In the genomic region with DNA sequence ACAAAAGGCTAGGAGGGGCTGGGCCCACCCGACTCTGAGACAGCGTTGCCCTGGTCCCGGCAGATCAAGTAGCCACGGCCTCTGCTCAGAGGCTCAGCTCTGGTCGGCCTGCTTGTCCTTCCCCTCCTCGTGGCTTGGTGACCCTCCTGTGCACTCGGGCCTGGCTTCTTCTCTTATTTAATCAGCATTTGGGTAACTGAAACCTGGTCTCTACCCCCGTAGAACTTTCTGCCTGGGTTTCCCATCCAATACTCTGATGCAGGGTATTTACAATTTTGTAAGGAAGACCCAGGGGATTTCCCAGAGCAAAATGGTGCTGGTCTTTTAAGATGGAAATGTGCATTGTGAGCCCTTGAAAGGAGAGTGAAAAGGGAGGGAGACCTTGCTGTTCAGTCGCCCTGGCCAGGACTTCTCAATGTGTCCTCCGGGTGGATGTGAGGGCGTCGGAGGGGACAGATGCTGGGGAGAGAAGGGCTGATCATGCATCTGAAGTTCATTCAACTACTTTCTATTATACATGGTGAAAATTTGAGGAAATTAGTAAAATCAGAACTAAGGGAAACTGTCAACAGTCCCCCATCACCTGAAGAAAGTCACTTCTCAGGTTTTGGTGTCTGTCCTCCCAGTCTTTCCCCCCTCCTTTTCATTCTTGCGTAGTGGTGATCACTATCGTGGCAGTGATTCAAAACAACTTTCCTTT, we compare ENCODE assay signal across 16 cellular contexts. TPM values are rescaled to one million over a fixed set of nuclear protein-coding genes. Genes with fewer than 3 reads are reported as not detected.
DNase-seq lines count a peak whose midpoint lies in the region; ATAC-seq and TF ChIP-seq lines count a peak whose summit lies in the region.
"Had no signal": no experiment of that assay in that cellular context is flagged by ENCODE, and none has a peak within 500 bp of the region (broad histone marks: within the 10 kb centered on the region; RNA-seq: fewer than 3 reads in every experiment).

No MANE protein-coding gene starts in this region.

- no peaks in the 10 kb centered on the region for H3K9me2 ChIP-seq in MM.1S (replicated peaks; ENCODE audit: insufficient read depth, low read length)

- H3K9me3 ChIP-seq in MM.1S (replicated peaks; ENCODE audit: insufficient read depth, low read length), result no peaks in the 10 kb centered on the region
- H3K9me3 ChIP-seq: adrenal gland, gastrocnemius medialis had no signal

- H3K79me2 ChIP-seq in MM.1S (ENCODE audit: low read length), result no peaks in the 10 kb centered on the region

- TF ChIP-seq CTCF in MM.1S (IDR thresholded peaks at IDR 0.05; ENCODE audit: low read length), result no peak

- peaks cover 15% of the 10 kb centered on the region for H3K9me3 Mint-ChIP-seq in activated CD8-positive, alpha-beta memory T cell treated with anti-CD3 and anti-CD28 coated beads, Interleukin-2, amount 10 ng/mL, durations not matched to agents 7 days and 5 days (ENCODE audit: low read depth)
- H3K9me3 Mint-ChIP-seq in activated naive CD8-positive, alpha-beta T cell treated with anti-CD3 and anti-CD28 coated beads, Interleukin-2, amount 50 U/mL, for 24 hours, result peaks cover 13% of the 10 kb centered on the region
- H3K9me3 Mint-ChIP-seq in stimulated activated effector memory CD8-positive, alpha-beta T cell treated with anti-CD3 and anti-CD28 coated beads, Interleukin-12 subunit alpha, Interleukin-12 subunit beta, amount 100 ng/mL, for 72 hours, result peaks cover 7% of the 10 kb centered on the region

- no peak for ATAC-seq in activated CD8-positive, alpha-beta memory T cell treated with anti-CD3 and anti-CD28 coated beads, Interleukin-2, amount 10 ng/mL, durations not matched to agents 7 days and 5 days
- ATAC-seq in HG02870 (IDR thresholded peaks at IDR 0.05; ENCODE audit: unreplicated experiment), result peak; percentile 38
- peak; percentile 22 for ATAC-seq in activated naive CD8-positive, alpha-beta T cell treated with anti-CD3 and anti-CD28 coated beads, Interleukin-2, amount 50 U/mL, for 24 hours
- ATAC-seq in stimulated activated effector memory CD8-positive, alpha-beta T cell treated with anti-CD3 and anti-CD28 coated beads, Interleukin-12 subunit alpha, Interleukin-12 subunit beta, amount 100 ng/mL, for 72 hours, result peak; percentile 43
- ATAC-seq: gastrocnemius medialis, HCT116 had no signal

- no peak overlapping the region for H2AFZ ChIP-seq in MM.1S (ENCODE audit: low read length)

- no peak overlapping the region for H3K4me2 ChIP-seq in MM.1S (ENCODE audit: low read depth, low read length)

- H3K36me3 ChIP-seq in MM.1S (replicated peaks; ENCODE audit: insufficient read depth, low read length), result no peaks in the 10 kb centered on the region
- H3K36me3 ChIP-seq: adrenal gland, gastrocnemius medialis had no signal

- H3F3A ChIP-seq in MM.1S (ENCODE audit: insufficient read depth, low read length), result no peaks in the 10 kb centered on the region; the same call in 1 of the 2 replicates

- H3K4me3 Mint-ChIP-seq in activated CD8-positive, alpha-beta memory T cell treated with anti-CD3 and anti-CD28 coated beads, Interleukin-2, amount 10 ng/mL, durations not matched to agents 7 days and 5 days, result no peak overlapping the region
- H3K4me3 Mint-ChIP-seq in activated naive CD8-positive, alpha-beta T cell treated with anti-CD3 and anti-CD28 coated beads, Interleukin-2, amount 50 U/mL, for 24 hours, result peak overlapping the region; percentile 18
- peak overlapping the region; percentile 56 for H3K4me3 Mint-ChIP-seq in stimulated activated effector memory CD8-positive, alpha-beta T cell treated with anti-CD3 and anti-CD28 coated beads, Interleukin-12 subunit alpha, Interleukin-12 subunit beta, amount 100 ng/mL, for 72 hours

- DNase-seq in activated CD8-positive, alpha-beta memory T cell treated with anti-CD3 and anti-CD28 coated beads, Interleukin-2, amount 10 ng/mL, durations not matched to agents 7 days and 5 days, result no peak
- no peak for DNase-seq in activated CD8-positive, alpha-beta memory T cell treated with anti-CD3 and anti-CD28 coated beads for 24 hours
- no peak for DNase-seq in activated naive CD8-positive, alpha-beta T cell treated with anti-CD3 and anti-CD28 coated beads, Interleukin-2, amount 50 U/mL, for 24 hours
- DNase-seq in stimulated activated effector memory CD8-positive, alpha-beta T cell treated with anti-CD3 and anti-CD28 coated beads, Interleukin-12 subunit alpha, Interleukin-12 subunit beta, amount 100 ng/mL, for 72 hours (ENCODE audit: low spot score in 2 of 2), result no peak
- no peak for DNase-seq in MM.1S
- DNase-seq in retina, result no peak
- no peak for DNase-seq in UCSD-AML1 (lab: John Stamatoyannopoulos, UW; ENCODE audit: unreplicated experiment)
- DNase-seq: adrenal gland; DMS79 treated with DMSO at 0.1 percent for 48 hours; gastrocnemius medialis; NCI-H524 treated with DMSO at 0.1 percent for 48 hours; SHP77; stimulated activated CD4-positive, alpha-beta T cell treated with anti-CD3 and anti-CD28 coated beads, Interleukin-4, amount 100 ng/mL, for 24 hours; substantia nigra had no signal

- no peaks in the 10 kb centered on the region for H3K27me3 ChIP-seq in MM.1S (replicated peaks; ENCODE audit: insufficient read depth, low read length)
- H3K27me3 ChIP-seq: gastrocnemius medialis had no signal

- H3K27ac Mint-ChIP-seq in activated CD8-positive, alpha-beta memory T cell treated with anti-CD3 and anti-CD28 coated beads, Interleukin-2, amount 10 ng/mL, durations not matched to agents 7 days and 5 days, result peak overlapping the region; percentile 48
- peak overlapping the region; percentile 72 for H3K27ac Mint-ChIP-seq in activated naive CD8-positive, alpha-beta T cell treated with anti-CD3 and anti-CD28 coated beads, Interleukin-2, amount 50 U/mL, for 24 hours
- H3K27ac Mint-ChIP-seq in stimulated activated effector memory CD8-positive, alpha-beta T cell treated with anti-CD3 and anti-CD28 coated beads, Interleukin-12 subunit alpha, Interleukin-12 subunit beta, amount 100 ng/mL, for 72 hours, result peak overlapping the region; percentile 83

- H3K4me3 ChIP-seq in MM.1S (ENCODE audit: low read length), result no peak overlapping the region
- H3K4me3 ChIP-seq: adrenal gland, gastrocnemius medialis had no signal

- H3K36me3 Mint-ChIP-seq in activated CD8-positive, alpha-beta memory T cell treated with anti-CD3 and anti-CD28 coated beads, Interleukin-2, amount 10 ng/mL, durations not matched to agents 7 days and 5 days, result peaks cover 52% of the 10 kb centered on the region
- peaks cover 23% of the 10 kb centered on the region for H3K36me3 Mint-ChIP-seq in activated naive CD8-positive, alpha-beta T cell treated with anti-CD3 and anti-CD28 coated beads, Interleukin-2, amount 50 U/mL, for 24 hours (ENCODE audit: low read depth)
- peaks cover 6% of the 10 kb centered on the region for H3K36me3 Mint-ChIP-seq in stimulated activated effector memory CD8-positive, alpha-beta T cell treated with anti-CD3 and anti-CD28 coated beads, Interleukin-12 subunit alpha, Interleukin-12 subunit beta, amount 100 ng/mL, for 72 hours

- H3K27ac ChIP-seq in MM.1S (ENCODE audit: low read length), result no peak overlapping the region
- H3K27ac ChIP-seq: adrenal gland, gastrocnemius medialis had no signal

- peaks cover 18% of the 10 kb centered on the region; the same call in 1 of the 2 replicates for H3K4me1 ChIP-seq in MM.1S (ENCODE audit: low read length)
- H3K4me1 ChIP-seq: adrenal gland, gastrocnemius medialis had no signal

- H4K20me1 ChIP-seq in MM.1S (ENCODE audit: insufficient read depth, low read length), result no peaks in the 10 kb centered on the region

- H3K9ac ChIP-seq in MM.1S (ENCODE audit: low read length), result no peak overlapping the region

- CTCF ChIA-PET in activated CD8-positive, alpha-beta memory T cell treated with anti-CD3 and anti-CD28 coated beads, Interleukin-2, amount 10 ng/mL, durations not matched to agents 7 days and 5 days (lab: Charles Lee), result interaction anchor here (3.4 to 3.7 kb wide), 2 partner anchors 18 to 39 kb away, joined by 10 to 20 read pairs; partner anchors contain the start of gene ACKR3

- peaks cover 84% of the 10 kb centered on the region for H3K4me1 Mint-ChIP-seq in activated CD8-positive, alpha-beta memory T cell treated with anti-CD3 and anti-CD28 coated beads, Interleukin-2, amount 10 ng/mL, durations not matched to agents 7 days and 5 days
- H3K4me1 Mint-ChIP-seq in activated naive CD8-positive, alpha-beta T cell treated with anti-CD3 and anti-CD28 coated beads, Interleukin-2, amount 50 U/mL, for 24 hours, result peaks cover 90% of the 10 kb centered on the region
- H3K4me1 Mint-ChIP-seq in stimulated activated effector memory CD8-positive, alpha-beta T cell treated with anti-CD3 and anti-CD28 coated beads, Interleukin-12 subunit alpha, Interleukin-12 subunit beta, amount 100 ng/mL, for 72 hours, result peaks cover 91% of the 10 kb centered on the region

- H3K27me3 Mint-ChIP-seq in activated CD8-positive, alpha-beta memory T cell treated with anti-CD3 and anti-CD28 coated beads, Interleukin-2, amount 10 ng/mL, durations not matched to agents 7 days and 5 days, result no peaks in the 10 kb centered on the region
- no peaks in the 10 kb centered on the region for H3K27me3 Mint-ChIP-seq in activated naive CD8-positive, alpha-beta T cell treated with anti-CD3 and anti-CD28 coated beads, Interleukin-2, amount 50 U/mL, for 24 hours

RNA-seq across cellular contexts. Expression of gene ACKR3, which starts 17.6 kb away (rescaled TPM):
- total RNA-seq in activated CD8-positive, alpha-beta memory T cell treated with anti-CD3 and anti-CD28 coated beads, Interleukin-2, amount 10 ng/mL, durations not matched to agents 7 days and 5 days, result 1 to 10 TPM; 1.3 to 3.3 TPM
